ENCODE assay signal across 1 cellular context in genomic region chr16:11824362-11824761, GRCh38.
TF ChIP-seq lines count a peak whose summit lies in the region.

No MANE protein-coding gene starts in this region.

TF ChIP-seq in HepG2, 621 proteins besides CTCF, POLR2A, EP300 and RAD21 (continued from another document and continues in another):
- TF ChIP-seq HNF1B (CRISPR knock-in tag; IDR thresholded peaks at IDR 0.05) (peak; percentile 36; the same call in 1 of the 2 replicates), ZNF121 (CRISPR knock-in tag; IDR thresholded peaks at IDR 0.05) (0 out of 2 replicates have a peak, but pooled peaks have one; percentile 29), PCBP1 (IDR thresholded peaks at IDR 0.05; ENCODE audit: borderline replicate concordance, low read depth, low read length) (no peak), ESRRA (CRISPR knock-in tag; IDR thresholded peaks at IDR 0.05; ENCODE audit: low read depth) (peak; percentile 63; the same call in 1 of the 2 replicates), REL (CRISPR knock-in tag; conservative IDR thresholded peaks at IDR 0.05) (no peak), FOXP4 (CRISPR knock-in tag; IDR thresholded peaks at IDR 0.05) (0 out of 2 replicates have a peak, but pooled peaks have one; percentile 26), GATAD2A (CRISPR knock-in tag; IDR thresholded peaks at IDR 0.05) (peak; percentile 93), ZSCAN5A (CRISPR knock-in tag; IDR thresholded peaks at IDR 0.05; ENCODE audit: borderline replicate concordance) (no peak), NR2F1 (CRISPR knock-in tag; IDR thresholded peaks at IDR 0.05) (peak in 1 of 2 experiments; percentile 49; a peak in 1 of 4 replicates), SAP130 (CRISPR knock-in tag; IDR thresholded peaks at IDR 0.05; ENCODE audit: low read depth) (peak; percentile 28; the same call in 1 of the 2 replicates), FOXA1 (IDR thresholded peaks at IDR 0.05) (no peak), FOXA1 (CRISPR knock-in tag; IDR thresholded peaks at IDR 0.05) (0 out of 2 replicates have a peak, but pooled peaks have one; percentile 39), TOPORS (CRISPR knock-in tag; IDR thresholded peaks at IDR 0.05) (no peak), REXO4 (CRISPR knock-in tag; IDR thresholded peaks at IDR 0.05; ENCODE audit: borderline replicate concordance) (no peak), RXRA (CRISPR knock-in tag; IDR thresholded peaks at IDR 0.05) (peak; percentile 93; the same call in 1 of the 2 replicates), ISL2 (CRISPR knock-in tag; IDR thresholded peaks at IDR 0.05) (0 out of 2 replicates have a peak, but pooled peaks have one; percentile 42), ZNF205 (CRISPR knock-in tag; IDR thresholded peaks at IDR 0.05) (peak; percentile 75; the same call in 1 of the 2 replicates), ZNF501 (CRISPR knock-in tag; IDR thresholded peaks at IDR 0.05) (0 out of 2 replicates have a peak, but pooled peaks have one; percentile 51), ARID3A (IDR thresholded peaks at IDR 0.05; ENCODE audit: low read depth, low read length) (peak; percentile 98), TCF12 (IDR thresholded peaks at IDR 0.05) (no peak), TCF12 (CRISPR knock-in tag; IDR thresholded peaks at IDR 0.05) (peak; percentile 59), SATB2 (CRISPR knock-in tag; IDR thresholded peaks at IDR 0.05) (0 out of 2 replicates have a peak, but pooled peaks have one; percentile 19), ZFP36 (IDR thresholded peaks at IDR 0.05; ENCODE audit: borderline replicate concordance, low read depth, low read length, partially characterized antibody) (no peak), FOSL2 (CRISPR knock-in tag; IDR thresholded peaks at IDR 0.05) (peak; percentile 39), ZC3H13 (CRISPR knock-in tag; IDR thresholded peaks at IDR 0.05) (no peak), RXRB (CRISPR knock-in tag; IDR thresholded peaks at IDR 0.05; ENCODE audit: borderline replicate concordance) (peak; percentile 92), ZNF274 (CRISPR knock-in tag; IDR thresholded peaks at IDR 0.05) (no peak), ZHX2 (IDR thresholded peaks at IDR 0.05; ENCODE audit: low read depth) (no peak), ZHX2 (CRISPR knock-in tag; IDR thresholded peaks at IDR 0.05; ENCODE audit: borderline replicate concordance) (no peak), GTF3A (CRISPR knock-in tag; conservative IDR thresholded peaks at IDR 0.05) (no peak), HNF4A (CRISPR knock-in tag; IDR thresholded peaks at IDR 0.05) (peak; percentile 83), BCL6 (CRISPR knock-in tag; IDR thresholded peaks at IDR 0.05) (peak; percentile 84), ERF (CRISPR knock-in tag; IDR thresholded peaks at IDR 0.05) (0 out of 2 replicates have a peak, but pooled peaks have one; percentile 22), SMC3 (IDR thresholded peaks at IDR 0.05; ENCODE audit: low read length) (peak; percentile 17; the same call in 1 of the 2 replicates), ARID5B (CRISPR knock-in tag; IDR thresholded peaks at IDR 0.05) (peak; percentile 82), ZBTB25 (CRISPR knock-in tag; IDR thresholded peaks at IDR 0.05) (no peak), MIER2 (CRISPR knock-in tag; IDR thresholded peaks at IDR 0.05) (0 out of 2 replicates have a peak, but pooled peaks have one; percentile 10), KLF16 (CRISPR knock-in tag; IDR thresholded peaks at IDR 0.05) (0 out of 4 replicates have a peak, but pooled peaks of 1 of the 2 experiments have one; percentile 42), FOXA3 (CRISPR knock-in tag; IDR thresholded peaks at IDR 0.05) (peak; percentile 54), NCOA2 (CRISPR knock-in tag; IDR thresholded peaks at IDR 0.05) (peak; percentile 69; the same call in 1 of the 2 replicates), ZNF281 (CRISPR knock-in tag; IDR thresholded peaks at IDR 0.05; ENCODE audit: borderline replicate concordance) (0 out of 2 replicates have a peak, but pooled peaks have one; percentile 16), MXD4 (CRISPR knock-in tag; IDR thresholded peaks at IDR 0.05) (no peak)
